9 cellular contexts compared by ENCODE assay signal in genomic region chr19:14416743-14417214, GRCh38. TPM values are rescaled to one million over a fixed set of nuclear protein-coding genes. Genes with fewer than 3 reads are reported as not detected.
DNase-seq lines count a peak whose midpoint lies in the region; ATAC-seq, FAIRE-seq and TF ChIP-seq lines count a peak whose summit lies in the region.
"Had no signal": no experiment of that assay in that cellular context is flagged by ENCODE, and none has a peak within 500 bp of the region (broad histone marks: within the 10 kb centered on the region; RNA-seq: fewer than 3 reads in every experiment).

No MANE protein-coding gene starts in this region.

- peak overlapping the region; percentile 54 for H3K27ac Mint-ChIP-seq in Calu3 (ENCODE audit: unreplicated experiment)
- H3K27ac Mint-ChIP-seq in activated T-helper 17 cell treated with anti-CD3 and anti-CD28 coated beads, Interleukin-2, amount 50 U/mL, for 72 hours: peak overlapping the region; percentile 83

- H3K27me3 Mint-ChIP-seq in Calu3 (ENCODE audit: unreplicated experiment): no peaks in the 10 kb centered on the region
- no peaks in the 10 kb centered on the region for H3K27me3 Mint-ChIP-seq in activated T-helper 17 cell treated with anti-CD3 and anti-CD28 coated beads, Interleukin-2, amount 50 U/mL, for 72 hours

- FAIRE-seq in GM12892 (lab: Jason Lieb, UNC): no peak

- no TSS peak for BruUV-seq in Calu3 (replicated peaks; lab: Mats Ljungman, UMichigan)

- intact Hi-C loops in Calu3 (cut with micrococcal nuclease; ENCODE audit: unreplicated experiment): no loop called here

- peaks cover 28 to 31% of the 10 kb centered on the region in 2 donors for H3K4me1 ChIP-seq in mucosa of rectum (ENCODE audit: control insufficient read depth in 2 of 2, insufficient read depth in 2 of 2, low read length in 2 of 2)

- peaks cover 24% of the 10 kb centered on the region for H3K4me1 Mint-ChIP-seq in Calu3 (ENCODE audit: low read depth, unreplicated experiment)
- peaks cover 36% of the 10 kb centered on the region for H3K4me1 Mint-ChIP-seq in activated T-helper 17 cell treated with anti-CD3 and anti-CD28 coated beads, Interleukin-2, amount 50 U/mL, for 72 hours

- H3K9ac ChIP-seq in mucosa of rectum (ENCODE audit: low read depth in 1 of 2, low read length in 2 of 2): peak overlapping the region; percentile 1 to 41

- H3K4me3 ChIP-seq in mucosa of rectum (ENCODE audit: low read length in 2 of 2): peak overlapping the region; percentile 22 to 32

- H3K9me3 Mint-ChIP-seq in Calu3 (ENCODE audit: low read depth, unreplicated experiment): no peaks in the 10 kb centered on the region
- no peaks in the 10 kb centered on the region for H3K9me3 Mint-ChIP-seq in activated T-helper 17 cell treated with anti-CD3 and anti-CD28 coated beads, Interleukin-2, amount 50 U/mL, for 72 hours

- H3K36me3 Mint-ChIP-seq in Calu3 (ENCODE audit: insufficient read depth, unreplicated experiment): peaks cover 67% of the 10 kb centered on the region
- peaks cover 72% of the 10 kb centered on the region for H3K36me3 Mint-ChIP-seq in activated T-helper 17 cell treated with anti-CD3 and anti-CD28 coated beads, Interleukin-2, amount 50 U/mL, for 72 hours (ENCODE audit: low read depth)

- H3K36me3 ChIP-seq in KOPT-K1 (ENCODE audit: insufficient read depth, low read length) (peaks cover 59% of the 10 kb centered on the region), mucosa of rectum (ENCODE audit: control insufficient read depth in 2 of 2, insufficient read depth in 2 of 2, low read length in 2 of 2) (peaks cover 16 to 17% of the 10 kb centered on the region in 2 donors)

- ATAC-seq in activated T-helper 17 cell treated with anti-CD3 and anti-CD28 coated beads, Interleukin-2, amount 50 U/mL, for 72 hours (replicated peaks): no peak
- no peak for ATAC-seq in HG02885 (IDR thresholded peaks at IDR 0.05; ENCODE audit: poor library complexity, unreplicated experiment)

- no peaks in the 10 kb centered on the region for H3K9me3 ChIP-seq in KOPT-K1 (ENCODE audit: insufficient read depth, low read length, poor library complexity, severe bottlenecking)
- H3K9me3 ChIP-seq in mucosa of rectum (ENCODE audit: control insufficient read depth in 2 of 2, low read length in 2 of 2): no peaks in the 10 kb centered on the region

- no peak for DNase-seq in Calu3
- no peak for DNase-seq in DMS153 (lab: John Stamatoyannopoulos, UW)
- DNase-seq in NCI-H1048 (lab: John Stamatoyannopoulos, UW): no peak
- DNase-seq in GM12892 (ENCODE audit: insufficient read length): no peak
- DNase-seq: dorsolateral prefrontal cortex had no signal

- TF ChIP-seq CTCF in Calu3 (IDR thresholded peaks at IDR 0.05; ENCODE audit: unreplicated experiment): no peak

- no peak for TF ChIP-seq POLR2A in GM12892 (IDR thresholded peaks at IDR 0.05; ENCODE audit: low read depth, low read length)

- H3K4me3 Mint-ChIP-seq in Calu3 (ENCODE audit: low read depth, unreplicated experiment): peak overlapping the region; percentile 75
- H3K4me3 Mint-ChIP-seq in activated T-helper 17 cell treated with anti-CD3 and anti-CD28 coated beads, Interleukin-2, amount 50 U/mL, for 72 hours: peak overlapping the region; percentile 80

- peak overlapping the region; percentile 97 for H3K27ac ChIP-seq in KOPT-K1 (ENCODE audit: low read depth, low read length, poor library complexity, severe bottlenecking)
- H3K27ac ChIP-seq in mucosa of rectum (ENCODE audit: low read depth in 2 of 2, low read length in 2 of 2): peak overlapping the region; percentile 38 to 64

- H3K27me3 ChIP-seq in mucosa of rectum (ENCODE audit: control insufficient read depth in 2 of 2, insufficient read depth in 2 of 2, low read length in 2 of 2): no peaks in the 10 kb centered on the region
- H3K27me3 ChIP-seq: dorsolateral prefrontal cortex had no signal

- CTCF ChIA-PET in Calu3 (lab: Charles Lee): interaction anchor here (0.5 kb wide), 1 partner anchor 64 kb away, joined by 5 read pairs; no protein-coding TSS in a partner anchor

RNA-seq across cellular contexts. Expression of gene DDX39A, which starts 2.4 kb away (rescaled TPM):
- total RNA-seq in Calu3 (2022): 96.1 and 104 TPM in 2 replicates
- 100 to 1,000 TPM; 132 to 260 TPM for total RNA-seq in activated T-helper 17 cell treated with anti-CD3 and anti-CD28 coated beads, Interleukin-2, amount 50 U/mL, for 72 hours
- polyA plus RNA-seq in GM12892 (2012; ENCODE audit: missing spikeins): 79.3 TPM

RNA-seq across cellular contexts. Expression of gene PKN1, which starts 16.3 kb away (rescaled TPM):
- 138 and 139 TPM in 2 replicates for total RNA-seq in Calu3 (2022)
- 100 to 1,000 TPM; 121 to 171 TPM for total RNA-seq in activated T-helper 17 cell treated with anti-CD3 and anti-CD28 coated beads, Interleukin-2, amount 50 U/mL, for 72 hours
- polyA plus RNA-seq in GM12892 (2012; ENCODE audit: missing spikeins): 40.0 TPM

RNA-seq across cellular contexts. Expression of gene ADGRE5, which starts 35.5 kb away (rescaled TPM):
- 72.0 and 90.5 TPM in 2 replicates for total RNA-seq in Calu3 (2022)
- total RNA-seq in activated T-helper 17 cell treated with anti-CD3 and anti-CD28 coated beads, Interleukin-2, amount 50 U/mL, for 72 hours: 100 to 1,000 TPM; 184 to 261 TPM
- 45.4 TPM for polyA plus RNA-seq in GM12892 (2012; ENCODE audit: missing spikeins)

RNA-seq across cellular contexts. Expression of gene PTGER1, which starts 58.4 kb away (rescaled TPM):
- total RNA-seq in Calu3 (2022): 1.2 and 1.3 TPM in 2 replicates
- total RNA-seq in activated T-helper 17 cell treated with anti-CD3 and anti-CD28 coated beads, Interleukin-2, amount 50 U/mL, for 72 hours: under 1 TPM in 1 of 2 donors, not detected in 1; 0.17 TPM
- polyA plus RNA-seq in GM12892 (2012; ENCODE audit: missing spikeins): not detected
